ENCODE assay signal across 21 cellular contexts in genomic region chr1:184532199-184532598, GRCh38.
"Had no signal": no experiment of that assay in that cellular context is flagged by ENCODE, and none has a peak within 500 bp of the region (broad histone marks: within the 10 kb centered on the region; RNA-seq: fewer than 3 reads in every experiment).

No MANE protein-coding gene starts in this region.

- H3K27me3 Mint-ChIP-seq: activated B cell treated with CpG ODN at 0.5 μM for 24 hours; central memory CD8-positive, alpha-beta T cell had no signal

- H3K4me3 ChIP-seq: prostate gland, thoracic aorta had no signal

- H3K9me3 ChIP-seq: prostate gland, thoracic aorta had no signal

- H3K36me3 ChIP-seq: prostate gland, thoracic aorta had no signal

- H3K27ac ChIP-seq: epithelial cell of prostate, prostate gland, thoracic aorta had no signal

- ATAC-seq: activated T-helper 17 cell treated with anti-CD3 and anti-CD28 coated beads, Interleukin-2, amount 50 U/mL, for 72 hours; stimulated activated naive CD8-positive, alpha-beta T cell treated with anti-CD3 and anti-CD28 coated beads, Interleukin-15, amount 100 ng/mL, for 72 hours had no signal

- DNase-seq: activated B cell treated with CpG ODN at 0.5 μM for 24 hours; activated CD4-positive, alpha-beta T cell treated with anti-CD3 and anti-CD28 coated beads, Interleukin-2, amount 10 ng/mL, durations not matched to agents 7 days and 5 days; activated naive CD4-positive, alpha-beta T cell treated with anti-CD3 and anti-CD28 coated beads, Interleukin-2, amount 50 U/mL, for 16 hours; activated T-cell treated with anti-CD3 and anti-CD28 coated beads for 4 hours; cortex of kidney; effector memory CD4-positive, alpha-beta T cell; immature natural killer cell; left cardiac atrium; occipital lobe; stimulated activated CD4-positive, alpha-beta T cell treated with anti-CD3 and anti-CD28 coated beads, Interleukin-4, amount 100 ng/mL, for 1 hour; stimulated activated CD8-positive, alpha-beta memory T cell treated with anti-CD3 and anti-CD28 coated beads, Interleukin-4, amount 100 ng/mL, for 48 hours; stimulated activated naive CD8-positive, alpha-beta T cell treated with anti-CD3 and anti-CD28 coated beads, Interleukin-15, amount 100 ng/mL, for 72 hours; T-helper 2 cell had no signal

- H3K9me3 Mint-ChIP-seq: central memory CD8-positive, alpha-beta T cell had no signal

- H3K4me1 ChIP-seq: prostate gland had no signal

- FAIRE-seq: TTC549, urothelium cell line had no signal

- H3K27ac Mint-ChIP-seq: activated B cell treated with CpG ODN at 0.5 μM for 24 hours; activated CD4-positive, alpha-beta T cell treated with anti-CD3 and anti-CD28 coated beads, Interleukin-2, amount 10 ng/mL, durations not matched to agents 7 days and 5 days; activated T-helper 17 cell treated with anti-CD3 and anti-CD28 coated beads, Interleukin-2, amount 50 U/mL, for 72 hours; nephron; stimulated activated naive CD8-positive, alpha-beta T cell treated with anti-CD3 and anti-CD28 coated beads, Interleukin-15, amount 100 ng/mL, for 72 hours had no signal

- H3K4me1 Mint-ChIP-seq: activated CD4-positive, alpha-beta T cell treated with anti-CD3 and anti-CD28 coated beads, Interleukin-2, amount 10 ng/mL, durations not matched to agents 7 days and 5 days; activated T-helper 17 cell treated with anti-CD3 and anti-CD28 coated beads, Interleukin-2, amount 50 U/mL, for 72 hours; stimulated activated naive CD8-positive, alpha-beta T cell treated with anti-CD3 and anti-CD28 coated beads, Interleukin-15, amount 100 ng/mL, for 72 hours had no signal

- H3K4me3 Mint-ChIP-seq: activated B cell treated with CpG ODN at 0.5 μM for 24 hours; activated CD4-positive, alpha-beta T cell treated with anti-CD3 and anti-CD28 coated beads, Interleukin-2, amount 10 ng/mL, durations not matched to agents 7 days and 5 days; activated T-helper 17 cell treated with anti-CD3 and anti-CD28 coated beads, Interleukin-2, amount 50 U/mL, for 72 hours; central memory CD8-positive, alpha-beta T cell; nephron; stimulated activated naive CD8-positive, alpha-beta T cell treated with anti-CD3 and anti-CD28 coated beads, Interleukin-15, amount 100 ng/mL, for 72 hours had no signal
